Comparison of ENCODE assay signal across 15 cellular contexts in the genomic region with DNA sequence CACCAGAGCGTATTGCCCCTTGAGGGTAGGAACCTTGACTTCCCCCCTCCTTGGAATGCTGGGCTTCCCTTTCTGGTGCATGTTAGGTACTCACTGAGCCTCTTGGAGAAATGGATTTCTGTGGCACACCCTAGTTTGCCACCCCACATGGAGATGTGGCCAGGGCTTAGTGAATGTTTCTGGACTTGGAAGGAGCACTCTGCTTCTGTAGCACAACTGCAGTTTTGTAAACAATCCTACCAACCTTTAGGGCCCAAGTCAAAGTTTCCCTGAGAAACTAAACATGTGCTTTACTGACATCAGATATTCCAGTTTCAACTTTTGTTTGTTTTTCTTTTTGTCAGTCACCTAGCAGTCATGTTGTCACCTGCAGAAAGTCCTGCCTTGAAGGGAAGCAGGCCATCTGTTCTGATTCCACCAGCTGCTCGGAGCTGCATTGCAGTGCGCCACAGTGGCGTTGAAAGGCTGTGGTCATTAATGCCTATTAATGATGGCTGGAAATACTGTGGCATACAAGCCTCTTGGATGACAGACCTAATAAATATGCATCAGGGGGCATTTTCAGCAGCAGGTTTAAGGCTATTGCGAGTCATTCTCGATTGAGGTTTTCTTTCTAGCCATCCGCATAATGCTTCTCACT. TPM values are rescaled to one million over a fixed set of nuclear protein-coding genes. Genes with fewer than 3 reads are reported as not detected.
DNase-seq lines count a peak whose midpoint lies in the region; ATAC-seq and TF ChIP-seq lines count a peak whose summit lies in the region.
"Had no signal": no experiment of that assay in that cellular context is flagged by ENCODE, and none has a peak within 500 bp of the region (broad histone marks: within the 10 kb centered on the region; RNA-seq: fewer than 3 reads in every experiment).

No MANE protein-coding gene starts in this region.

- no peak overlapping the region for H2AFZ ChIP-seq in DND-41 (ENCODE audit: low read depth, low read length)

- H3K4me3 Mint-ChIP-seq in brain, result peak overlapping the region in 4 of 5 experiments; percentile 48 to 84 (median 80)
- H3K4me3 Mint-ChIP-seq in naive thymus-derived CD8-positive, alpha-beta T cell, result no peak overlapping the region
- H3K4me3 Mint-ChIP-seq: activated CD4-positive, alpha-beta memory T cell treated with anti-CD3 and anti-CD28 coated beads, Interleukin-2, amount 10 ng/mL, durations not matched to agents 7 days and 5 days; activated T-cell treated with anti-CD3 and anti-CD28 coated beads, Interleukin-2, amount 50 U/mL, for 72 hours had no signal

- no peak for ATAC-seq in DND-41 (ENCODE audit: insufficient read depth, low read depth)
- no peak for ATAC-seq in naive thymus-derived CD8-positive, alpha-beta T cell
- no peak for ATAC-seq in HG02970 (IDR thresholded peaks at IDR 0.05; ENCODE audit: low FRiP score, unreplicated experiment)
- ATAC-seq: activated T-cell treated with anti-CD3 and anti-CD28 coated beads, Interleukin-2, amount 50 U/mL, for 72 hours; esophagus mucosa had no signal

- H3K9me3 Mint-ChIP-seq in brain, result no peaks in the 10 kb centered on the region
- H3K9me3 Mint-ChIP-seq in naive thymus-derived CD8-positive, alpha-beta T cell, result no peaks in the 10 kb centered on the region
- H3K9me3 Mint-ChIP-seq: activated CD4-positive, alpha-beta memory T cell treated with anti-CD3 and anti-CD28 coated beads, Interleukin-2, amount 10 ng/mL, durations not matched to agents 7 days and 5 days had no signal

- no peak for TF ChIP-seq EP300 in stomach (IDR thresholded peaks at IDR 0.05)

- peak overlapping the region; percentile 45 to 96 (median 93) for H3K27ac Mint-ChIP-seq in brain
- H3K27ac Mint-ChIP-seq in naive thymus-derived CD8-positive, alpha-beta T cell, result no peak overlapping the region
- H3K27ac Mint-ChIP-seq: activated CD4-positive, alpha-beta memory T cell treated with anti-CD3 and anti-CD28 coated beads, Interleukin-2, amount 10 ng/mL, durations not matched to agents 7 days and 5 days; activated T-cell treated with anti-CD3 and anti-CD28 coated beads, Interleukin-2, amount 50 U/mL, for 72 hours had no signal

- peaks cover 100% of the 10 kb centered on the region for H3K4me1 ChIP-seq in DND-41 (ENCODE audit: insufficient read depth, low read length)
- H3K4me1 ChIP-seq in stomach, result peaks cover 23 to 94% (median 65%) of the 10 kb centered on the region in 4 donors

- peak overlapping the region; percentile 39; the same call in 1 of the 2 replicates for H3K27ac ChIP-seq in DND-41 (ENCODE audit: low read length)
- peak overlapping the region in 3 of 5 donors; percentile 1 to 49 (median 14) for H3K27ac ChIP-seq in stomach
- H3K27ac ChIP-seq: suprapubic skin had no signal

- TF ChIP-seq POLR2A in stomach (IDR thresholded peaks at IDR 0.05), result no peak

- no peaks in the 10 kb centered on the region for H3K9me3 ChIP-seq in DND-41 (ENCODE audit: insufficient read depth, low read length, severe bottlenecking)
- no peaks in the 10 kb centered on the region for H3K9me3 ChIP-seq in stomach
- H3K9me3 ChIP-seq: BE2C, suprapubic skin had no signal

- peaks cover 6% of the 10 kb centered on the region for H3K27me3 Mint-ChIP-seq in brain
- H3K27me3 Mint-ChIP-seq in naive thymus-derived CD8-positive, alpha-beta T cell, result peaks cover 0 to 14% (median 9%) of the 10 kb centered on the region in 5 donors

- H3K4me1 Mint-ChIP-seq in brain, result peaks cover 98% of the 10 kb centered on the region
- H3K4me1 Mint-ChIP-seq in naive thymus-derived CD8-positive, alpha-beta T cell, result peaks cover 18 to 62% (median 24%) of the 10 kb centered on the region in 4 donors

- no peak overlapping the region for H3K9ac ChIP-seq in DND-41 (ENCODE audit: low read depth, low read length)

- H3K36me3 ChIP-seq in DND-41 (ENCODE audit: insufficient read depth, low read length) (peaks cover 20% of the 10 kb centered on the region; the same call in 1 of the 2 replicates), stomach (no peaks in the 10 kb centered on the region)
- H3K36me3 ChIP-seq: BE2C, suprapubic skin had no signal

- intact Hi-C loops in stomach (cut with DNase I; ENCODE audit: low total_unique reads), result no loop called here

- TF ChIP-seq CTCF in DND-41 (IDR thresholded peaks at IDR 0.05; ENCODE audit: borderline replicate concordance, extremely low read depth, low read length, poor library complexity, severe bottlenecking) (no peak), brain (conservative IDR thresholded peaks at IDR 0.05) (no peak), stomach (IDR thresholded peaks at IDR 0.05) (no peak)

- DNase-seq in DND-41 (no peak), NCI-H1694 treated with DMSO at 0.1 percent for 48 hours (lab: John Stamatoyannopoulos, UW) (peak; percentile 67), stomach (no peak), NCI-H2227 treated with DMSO at 0.1 percent for 48 hours (lab: John Stamatoyannopoulos, UW) (no peak)
- no peak for DNase-seq in naive thymus-derived CD8-positive, alpha-beta T cell
- DNase-seq: activated CD4-positive, alpha-beta memory T cell treated with anti-CD3 and anti-CD28 coated beads, Interleukin-2, amount 10 ng/mL, durations not matched to agents 7 days and 5 days; activated T-cell treated with anti-CD3 and anti-CD28 coated beads, Interleukin-2, amount 50 U/mL, for 72 hours; BE2C; HCEC 1CT; T-helper 1 cell had no signal

- H3K4me3 ChIP-seq in DND-41 (ENCODE audit: low read depth in 1 of 2, low read length in 2 of 2), result no peak overlapping the region
- H3K4me3 ChIP-seq in stomach, result no peak overlapping the region
- H3K4me3 ChIP-seq: suprapubic skin had no signal

- POLR2A ChIA-PET in naive thymus-derived CD8-positive, alpha-beta T cell (lab: Charles Lee), result no interaction called here

- H3K79me2 ChIP-seq in DND-41 (ENCODE audit: insufficient read depth, low read length), result peaks cover 100% of the 10 kb centered on the region

- H3K4me2 ChIP-seq in DND-41 (ENCODE audit: insufficient read depth, low read length), result peak overlapping the region; percentile 33; the same call in 1 of the 2 replicates

- H4K20me1 ChIP-seq in DND-41 (ENCODE audit: insufficient read depth, low read length), result peaks cover 96% of the 10 kb centered on the region

- no peaks in the 10 kb centered on the region for H3K27me3 ChIP-seq in DND-41 (ENCODE audit: insufficient read depth, low read length, poor library complexity)
- H3K27me3 ChIP-seq in stomach, result no peaks in the 10 kb centered on the region
- H3K27me3 ChIP-seq: dorsolateral prefrontal cortex, suprapubic skin had no signal

- H3K36me3 Mint-ChIP-seq in brain, result no peaks in the 10 kb centered on the region
- no peaks in the 10 kb centered on the region for H3K36me3 Mint-ChIP-seq in naive thymus-derived CD8-positive, alpha-beta T cell

- 76 to 90% (median 83%) methylated on average over 7 of the region's 7 CpGs for WGBS in stomach, 5 donors

RNA-seq across cellular contexts. Expression of a gene that starts 7.7 kb away (rescaled TPM):
- polyA plus RNA-seq in brain (ENCODE audit: insufficient read depth, low read depth, low replicate concordance), result 5.8 TPM
- 10 to 100 TPM in 4 of 5 donors, 1 to 10 TPM in 1; 6.4 to 48.3 (median 24.0) TPM for total RNA-seq in stomach
- polyA plus RNA-seq in stomach, result 10 to 100 TPM in 1 of 3 donors, 1 to 10 TPM in 2; 3.0 to 10.4 (median 4.7) TPM
- total RNA-seq in naive thymus-derived CD8-positive, alpha-beta T cell, result 10 to 100 TPM; 13.1 to 14.1 TPM
- 1 to 10 TPM in 2 of 3 donors, under 1 TPM in 1; 0.91 to 1.9 (median 1.0) TPM for polyA plus RNA-seq in naive thymus-derived CD8-positive, alpha-beta T cell

Comparison
In these comparisons a context has a peak if more than half of its experiments do, and no peak if none do; other contexts are left out.
1. H3K27ac Mint-ChIP-seq: peak in brain (5 of 5); none in naive thymus-derived CD8-positive, alpha-beta T cell (0 of 10).
2. H3K4me3 Mint-ChIP-seq: peak in brain (4 of 5); none in naive thymus-derived CD8-positive, alpha-beta T cell (0 of 10).